In genomic region chr13:60351326-60351725, GRCh38 we compare ENCODE assay signal across 1 cellular context.
TF ChIP-seq lines count a peak whose summit lies in the region.

No MANE protein-coding gene starts in this region.

TF ChIP-seq in Ishikawa, 13 proteins besides CTCF, POLR2A, EP300 and RAD21 (continued from another document):
- peak; percentile 69; the same call in 1 of the 2 replicates for TF ChIP-seq YY1 (IDR thresholded peaks at IDR 0.05; ENCODE audit: low read depth)
- peak; percentile 38; the same call in 1 of the 2 replicates for TF ChIP-seq TCF12 (IDR thresholded peaks at IDR 0.05; ENCODE audit: low read depth)
- TF ChIP-seq TAF1 (IDR thresholded peaks at IDR 0.05; ENCODE audit: low read depth), result no peak
- peak; percentile 46; the same call in 1 of the 2 replicates for TF ChIP-seq TEAD4 (IDR thresholded peaks at IDR 0.05)
- TF ChIP-seq NFIC (IDR thresholded peaks at IDR 0.05), result peak; percentile 91
- no peak for TF ChIP-seq EGR1 (IDR thresholded peaks at IDR 0.05)
